In genomic region chr22:45709004-45709739, GRCh38 we compare ENCODE assay signal across 9 cellular contexts. TPM values are rescaled to one million over a fixed set of nuclear protein-coding genes. Genes with fewer than 3 reads are reported as not detected.
A peak's percentile ranks its signal among the peaks of the same experiment; 100 is the strongest.
DNase-seq lines count a peak whose midpoint lies in the region; ATAC-seq and TF ChIP-seq lines count a peak whose summit lies in the region.
"Had no signal": no experiment of that assay in that cellular context is flagged by ENCODE, and none has a peak within 500 bp of the region (broad histone marks: within the 10 kb centered on the region; RNA-seq: fewer than 3 reads in every experiment).

No MANE protein-coding gene starts in this region.

- intact Hi-C loops in A673 (cut with micrococcal nuclease; ENCODE audit: unreplicated experiment) (no loop called here), OCI-LY7 (cut with micrococcal nuclease; ENCODE audit: unreplicated experiment) (no loop called here)

- H3K4me3 ChIP-seq in A673 (ENCODE audit: low read depth, low read length, poor library complexity, severe bottlenecking) (no peak overlapping the region), HFF-Myc (replicated peaks; ENCODE audit: low read depth, low read length) (no peak overlapping the region), OCI-LY7 (ENCODE audit: low read depth, low read length, poor library complexity, severe bottlenecking) (no peak overlapping the region)
- H3K4me3 ChIP-seq: transverse colon had no signal

- peaks cover 9% of the 10 kb centered on the region for H3K4me1 Mint-ChIP-seq in T-helper 2 cell treated with Interferon-gamma antibody and Interleukin-4, amounts not matched to agents 5 μg/mL and 100 μg/mL, for 36 hours (ENCODE audit: low read depth)

- peaks cover 9% of the 10 kb centered on the region; the same call in 1 of the 2 replicates for H3K79me2 ChIP-seq in OCI-LY7 (ENCODE audit: insufficient read depth, low read depth, low read length)

- peak overlapping the region; percentile 32 for H3K27ac ChIP-seq in A673 (ENCODE audit: low read depth, low read length, poor library complexity, severe bottlenecking)
- H3K27ac ChIP-seq in OCI-LY7 (ENCODE audit: low read depth, low read length, poor library complexity, severe bottlenecking) = no peak overlapping the region
- H3K27ac ChIP-seq: transverse colon had no signal

- H3K27me3 ChIP-seq in A673 (replicated peaks; ENCODE audit: insufficient read depth, low read depth, low read length, poor library complexity) = no peaks in the 10 kb centered on the region
- H3K27me3 ChIP-seq: transverse colon had no signal

- peak; percentile 40 for DNase-seq in A673 (ENCODE audit: low spot score)
- peak; percentile 69 for DNase-seq in HFF-Myc (ENCODE audit: extremely low read depth, low read depth)
- DNase-seq in T-helper 2 cell treated with Interferon-gamma antibody and Interleukin-4, amounts not matched to agents 5 μg/mL and 100 μg/mL, for 36 hours (ENCODE audit: low spot score) = peak; percentile 6
- DNase-seq in foreskin melanocyte = peak; percentile 32
- no peak for DNase-seq in OCI-LY7 (ENCODE audit: low spot score)
- no peak for DNase-seq in cerebellar nuclear complex (lab: John Stamatoyannopoulos, UW)
- DNase-seq: transverse colon had no signal

- no peak overlapping the region for H2AFZ ChIP-seq in OCI-LY7 (ENCODE audit: low read length)

- H3K36me3 ChIP-seq in A673 (ENCODE audit: insufficient read depth, low read length, poor library complexity, severe bottlenecking) (peaks cover 27% of the 10 kb centered on the region), OCI-LY7 (ENCODE audit: insufficient read depth, low read length) (peaks cover 88% of the 10 kb centered on the region)

- no peak for ATAC-seq in HG02885 (IDR thresholded peaks at IDR 0.05; ENCODE audit: poor library complexity, unreplicated experiment)
- ATAC-seq in GM21515 (IDR thresholded peaks at IDR 0.05; ENCODE audit: unreplicated experiment) = no peak

- no peaks in the 10 kb centered on the region for H3K27me3 Mint-ChIP-seq in T-helper 2 cell treated with Interferon-gamma antibody and Interleukin-4, amounts not matched to agents 5 μg/mL and 100 μg/mL, for 36 hours (ENCODE audit: low read depth)

- peaks cover 34% of the 10 kb centered on the region for H3K36me3 Mint-ChIP-seq in T-helper 2 cell treated with Interferon-gamma antibody and Interleukin-4, amounts not matched to agents 5 μg/mL and 100 μg/mL, for 36 hours (ENCODE audit: low read depth)

- CTCF ChIA-PET in A673 (lab: Charles Lee) = no interaction called here
- CTCF ChIA-PET in OCI-LY7 (lab: Charles Lee; ENCODE audit: unreplicated experiment) = no interaction called here

- no peak overlapping the region for H3K27ac Mint-ChIP-seq in T-helper 2 cell treated with Interferon-gamma antibody and Interleukin-4, amounts not matched to agents 5 μg/mL and 100 μg/mL, for 36 hours

- POLR2A ChIA-PET in A673 (lab: Charles Lee; ENCODE audit: low non-redundant PET) = no interaction called here
- POLR2A ChIA-PET in OCI-LY7 (lab: Charles Lee) = no interaction called here

- H3K9me3 ChIP-seq in A673 (ENCODE audit: low read depth, low read length, poor library complexity, severe bottlenecking) (no peaks in the 10 kb centered on the region), OCI-LY7 (ENCODE audit: low read length) (no peaks in the 10 kb centered on the region)
- H3K9me3 ChIP-seq: transverse colon had no signal

- H3K4me3 Mint-ChIP-seq in T-helper 2 cell treated with Interferon-gamma antibody and Interleukin-4, amounts not matched to agents 5 μg/mL and 100 μg/mL, for 36 hours = no peak overlapping the region

- peaks cover 13% of the 10 kb centered on the region for H3K4me1 ChIP-seq in A673 (ENCODE audit: insufficient read depth, low read length, poor library complexity, severe bottlenecking)
- no peaks in the 10 kb centered on the region for H3K4me1 ChIP-seq in OCI-LY7 (ENCODE audit: insufficient read depth, low read length, poor library complexity, severe bottlenecking)

- BruUV-seq in A673 (replicated peaks; lab: Mats Ljungman, UMichigan) (no TSS peak), OCI-LY7 (replicated peaks; lab: Mats Ljungman, UMichigan) (no TSS peak)

- H3K9me3 Mint-ChIP-seq in T-helper 2 cell treated with Interferon-gamma antibody and Interleukin-4, amounts not matched to agents 5 μg/mL and 100 μg/mL, for 36 hours = no peaks in the 10 kb centered on the region

- no peaks in the 10 kb centered on the region for H3K9me2 ChIP-seq in OCI-LY7 (ENCODE audit: insufficient read depth, low read length)

- no peak overlapping the region for H3K4me2 ChIP-seq in OCI-LY7 (ENCODE audit: low read length)

- H4K20me1 ChIP-seq in OCI-LY7 (ENCODE audit: insufficient read depth, low read length) = no peaks in the 10 kb centered on the region

- TF ChIP-seq CTCF in A673 (conservative IDR thresholded peaks at IDR 0.05; ENCODE audit: low read depth, low read length) (no peak), HFF-Myc (IDR thresholded peaks at IDR 0.05; ENCODE audit: low read depth, low read length, missing control alignments) (no peak), OCI-LY7 (conservative IDR thresholded peaks at IDR 0.05; ENCODE audit: low read length) (no peak)

RNA-seq across cellular contexts. Expression of gene ATXN10, which starts 37.5 kb away (rescaled TPM):
- total RNA-seq in A673 (2021) = 271 and 294 TPM in 2 replicates
- 54.0 and 66.1 TPM in 2 replicates for total RNA-seq in OCI-LY7 (2014; rRNA removed; shearing (Covaris generic))
- total RNA-seq in OCI-LY7 (2022) = 190 and 197 TPM in 2 replicates

Comparison
In these comparisons a context has a peak if more than half of its experiments do, and no peak if none do; other contexts are left out.
1. DNase-seq: peak in A673 (single experiment), HFF-Myc (single experiment), T-helper 2 cell treated with Interferon-gamma antibody and Interleukin-4, amounts not matched to agents 5 μg/mL and 100 μg/mL, for 36 hours (single experiment) and foreskin melanocyte (single experiment); none in OCI-LY7 (single experiment) and cerebellar nuclear complex (0 of 2).